Comparison of ENCODE assay signal across 9 cellular contexts in the genomic region with DNA sequence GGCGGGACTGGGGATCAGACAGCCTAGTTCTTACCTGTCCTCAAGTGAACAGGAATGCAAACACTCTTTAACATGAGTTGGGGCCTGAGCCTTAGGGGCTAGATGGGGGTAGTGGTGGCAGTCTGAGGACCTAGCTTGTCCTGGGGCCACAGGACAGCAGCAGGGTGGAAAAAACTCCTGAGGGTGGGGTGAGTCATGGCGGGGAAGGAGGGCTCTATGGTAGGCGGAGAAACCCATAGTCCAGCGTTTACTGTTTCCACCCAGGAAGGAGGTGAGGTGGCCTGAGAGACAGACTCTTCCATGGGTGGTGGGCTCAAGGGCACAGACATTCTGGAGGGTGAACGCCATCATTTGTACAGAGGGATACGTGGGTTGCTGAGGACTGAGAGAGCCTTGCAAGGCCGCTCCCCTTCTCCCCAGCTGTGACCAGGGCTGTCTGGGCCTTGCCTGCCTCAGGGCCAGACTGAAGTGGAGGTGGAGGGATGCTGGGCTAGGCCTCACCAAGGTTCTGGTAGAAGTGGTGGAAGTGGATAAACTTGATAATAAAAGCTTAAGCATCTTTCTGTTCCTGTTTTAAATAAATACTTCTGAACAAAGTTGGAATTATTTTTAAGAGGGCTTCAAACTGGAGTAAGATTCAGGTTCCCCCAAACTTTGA. TPM values are rescaled to one million over a fixed set of nuclear protein-coding genes. Genes with fewer than 3 reads are reported as not detected.
DNase-seq lines count a peak whose midpoint lies in the region; ATAC-seq and TF ChIP-seq lines count a peak whose summit lies in the region.
"Had no signal": no experiment of that assay in that cellular context is flagged by ENCODE, and none has a peak within 500 bp of the region (broad histone marks: within the 10 kb centered on the region; RNA-seq: fewer than 3 reads in every experiment).

No MANE protein-coding gene starts in this region.

- H4K20me1 ChIP-seq in DND-41 (ENCODE audit: insufficient read depth, low read length) (peaks cover 17% of the 10 kb centered on the region; the same call in 1 of the 2 replicates), PC-9 (ENCODE audit: insufficient read depth) (peaks cover 20% of the 10 kb centered on the region; the same call in 1 of the 2 replicates)

- H2AFZ ChIP-seq in DND-41 (ENCODE audit: low read depth, low read length) (peak overlapping the region; percentile 98), PC-9 (peak overlapping the region; percentile 86)

- BruUV-seq in PC-9 (replicated peaks; lab: Mats Ljungman, UMichigan): no TSS peak

- no peak for ATAC-seq in DND-41 (ENCODE audit: insufficient read depth, low read depth)
- no peak for ATAC-seq in HG02840 (IDR thresholded peaks at IDR 0.05; ENCODE audit: low FRiP score, unreplicated experiment)

- H3K4me2 ChIP-seq in DND-41 (ENCODE audit: insufficient read depth, low read length) (peak overlapping the region; percentile 99), PC-9 (peak overlapping the region; percentile 69)

- H3K9me2 ChIP-seq in PC-9 (ENCODE audit: insufficient read depth): no peaks in the 10 kb centered on the region

- H3K79me2 ChIP-seq in DND-41 (ENCODE audit: insufficient read depth, low read length) (peaks cover 27% of the 10 kb centered on the region), PC-9 (ENCODE audit: low read depth) (peaks cover 34% of the 10 kb centered on the region)

- H3K9me3 ChIP-seq in DND-41 (ENCODE audit: insufficient read depth, low read length, severe bottlenecking): no peaks in the 10 kb centered on the region
- H3K9me3 ChIP-seq in PC-9 (ENCODE audit: insufficient read depth, low read depth): no peaks in the 10 kb centered on the region
- H3K9me3 ChIP-seq in effector memory CD4-positive, alpha-beta T cell (ENCODE audit: control insufficient read depth, low read length): no peaks in the 10 kb centered on the region
- H3K9me3 ChIP-seq in testis: no peaks in the 10 kb centered on the region

- H3K4me3 ChIP-seq in DND-41 (ENCODE audit: low read depth in 1 of 2, low read length in 2 of 2): peak overlapping the region in 1 of 2 experiments; percentile 83; a peak in 3 of 4 replicates
- H3K4me3 ChIP-seq in PC-9: peak overlapping the region; percentile 47; the same call in 1 of the 2 replicates
- H3K4me3 ChIP-seq in effector memory CD4-positive, alpha-beta T cell (ENCODE audit: insufficient read depth, low read depth, low read length, poor library complexity, severe bottlenecking): peak overlapping the region; percentile 62
- H3K4me3 ChIP-seq in rectal smooth muscle tissue (ENCODE audit: low read length): peak overlapping the region; percentile 77
- H3K4me3 ChIP-seq in testis: peak overlapping the region in 1 of 2 donors; percentile 70

- CTCF ChIA-PET in PC-9 (lab: Charles Lee): interaction anchor here (0.5 to 0.9 kb wide), 4 partner anchors 25 to 916 kb away, joined by 4 to 5 read pairs (median 5); no protein-coding TSS in a partner anchor

- no peaks in the 10 kb centered on the region for H3K36me3 ChIP-seq in DND-41 (ENCODE audit: insufficient read depth, low read length)
- no peaks in the 10 kb centered on the region for H3K36me3 ChIP-seq in PC-9 (ENCODE audit: low read depth)
- H3K36me3 ChIP-seq in effector memory CD4-positive, alpha-beta T cell (ENCODE audit: control insufficient read depth, insufficient read depth, low read length): no peaks in the 10 kb centered on the region
- H3K36me3 ChIP-seq in rectal smooth muscle tissue (ENCODE audit: control insufficient read depth, insufficient read depth, low read length): no peaks in the 10 kb centered on the region
- H3K36me3 ChIP-seq in testis (ENCODE audit: low read depth, missing control alignments): no peaks in the 10 kb centered on the region

- WGBS in testis, 2 donors: 70 to 85% methylated on average over 7 of the region's 7 CpGs

- POLR2A ChIA-PET in PC-9 (lab: Charles Lee; ENCODE audit: unreplicated experiment): no interaction called here

- intact Hi-C loops in PC-9 (cut with micrococcal nuclease; ENCODE audit: unreplicated experiment): loop anchor here (2.0 to 10.0 kb wide), 4 partner anchors 197 to 656 kb away; a partner anchor contains a TSS
- intact Hi-C loops in testis (cut with DNase I; ENCODE audit: low total_unique reads): no loop called here

- H3K27ac ChIP-seq in DND-41 (ENCODE audit: low read length): peak overlapping the region; percentile 90
- no peak overlapping the region for H3K27ac ChIP-seq in PC-9
- H3K27ac ChIP-seq in effector memory CD4-positive, alpha-beta T cell (ENCODE audit: insufficient read depth, low read length, poor library complexity, severe bottlenecking): peak overlapping the region; percentile 61
- no peak overlapping the region for H3K27ac ChIP-seq in rectal smooth muscle tissue (ENCODE audit: low read depth, low read length)
- peak overlapping the region in 1 of 2 donors; percentile 63 for H3K27ac ChIP-seq in testis

- no peak for TF ChIP-seq CTCF in DND-41 (IDR thresholded peaks at IDR 0.05; ENCODE audit: borderline replicate concordance, extremely low read depth, low read length, poor library complexity, severe bottlenecking)
- no peak for TF ChIP-seq CTCF in PC-9 (conservative IDR thresholded peaks at IDR 0.05)
- no peak for TF ChIP-seq CTCF in testis (IDR thresholded peaks at IDR 0.05)

- DNase-seq in DND-41: no peak
- no peak for DNase-seq in PC-9
- no peak for DNase-seq in effector memory CD4-positive, alpha-beta T cell
- DNase-seq in UCSD-AML1 (lab: John Stamatoyannopoulos, UW; ENCODE audit: unreplicated experiment): no peak
- no peak for DNase-seq in hypothalamus (lab: John Stamatoyannopoulos, UW)
- DNase-seq in testis: no peak

- H3K4me1 ChIP-seq in DND-41 (ENCODE audit: insufficient read depth, low read length): peaks cover 40% of the 10 kb centered on the region
- H3K4me1 ChIP-seq in PC-9 (replicated peaks; ENCODE audit: insufficient read depth): peaks cover 11% of the 10 kb centered on the region
- peaks cover 23% of the 10 kb centered on the region for H3K4me1 ChIP-seq in effector memory CD4-positive, alpha-beta T cell (ENCODE audit: control insufficient read depth, insufficient read depth, low read length, poor library complexity, severe bottlenecking)
- H3K4me1 ChIP-seq in rectal smooth muscle tissue (ENCODE audit: control insufficient read depth, insufficient read depth, low read length): peaks cover 6% of the 10 kb centered on the region
- H3K4me1 ChIP-seq in testis: peaks cover 41% of the 10 kb centered on the region

- H3F3A ChIP-seq in PC-9 (ENCODE audit: insufficient read depth, low read depth): no peaks in the 10 kb centered on the region; the same call in 1 of the 2 replicates

- TF ChIP-seq POLR2A in testis (IDR thresholded peaks at IDR 0.05): no peak

- H3K9ac ChIP-seq in DND-41 (ENCODE audit: low read depth, low read length) (peak overlapping the region; percentile 93), rectal smooth muscle tissue (ENCODE audit: low read length) (no peak overlapping the region)

- H3K27me3 ChIP-seq in DND-41 (ENCODE audit: insufficient read depth, low read length, poor library complexity) (no peaks in the 10 kb centered on the region), PC-9 (ENCODE audit: insufficient read depth, low read depth) (no peaks in the 10 kb centered on the region), rectal smooth muscle tissue (ENCODE audit: control insufficient read depth, insufficient read depth, low read length) (no peaks in the 10 kb centered on the region), testis (no peaks in the 10 kb centered on the region)
- H3K27me3 ChIP-seq in effector memory CD4-positive, alpha-beta T cell (replicated peaks; ENCODE audit: control insufficient read depth, insufficient read depth, low read length, poor library complexity, severe bottlenecking): no peaks in the 10 kb centered on the region

RNA-seq across cellular contexts. Expression of a gene that starts 1.1 kb away (rescaled TPM):
- total RNA-seq in PC-9 (2021) (81.1 and 82.1 TPM in 2 replicates), testis (10 to 100 TPM; 31.7 to 51.7 TPM)
- polyA plus RNA-seq in testis (ENCODE audit: insufficient read depth, low read depth, low replicate concordance): 57.0 TPM

RNA-seq across cellular contexts. Expression of a gene that starts 15.7 kb away (rescaled TPM):
- total RNA-seq in PC-9 (2021) (not detected in 2 replicates), testis (1 to 10 TPM in 1 of 2 donors, under 1 TPM in 1; 0.99 to 2.4 TPM)
- polyA plus RNA-seq in testis (ENCODE audit: insufficient read depth, low read depth, low replicate concordance): 1.0 TPM
- total RNA-seq: dermis microvascular lymphatic vessel endothelial cell had no signal

RNA-seq across cellular contexts. Expression of a gene that starts 15.8 kb away (rescaled TPM):
- total RNA-seq in PC-9 (2021) (not detected in 2 replicates), testis (under 1 TPM; 0.31 to 0.74 TPM)
- polyA plus RNA-seq in testis (ENCODE audit: insufficient read depth, low read depth, low replicate concordance): 0.62 TPM

RNA-seq across cellular contexts. Expression of a gene that starts 36.2 kb away (rescaled TPM):
- total RNA-seq in PC-9 (2021) (7.2 and 11.0 TPM in 2 replicates), testis (1 to 10 TPM; 5.7 to 8.4 TPM)
- 2.5 TPM for polyA plus RNA-seq in testis (ENCODE audit: insufficient read depth, low read depth, low replicate concordance)

Comparison
In these comparisons a context has a peak if more than half of its experiments do, and no peak if none do; other contexts are left out.
1. H3K27ac ChIP-seq: peak in DND-41 (single experiment) and effector memory CD4-positive, alpha-beta T cell (single experiment); none in PC-9 (single experiment) and rectal smooth muscle tissue (single experiment).